ENCODE assay signal across 26 cellular contexts in genomic region chr4:69750346-69750745, GRCh38. TPM values are rescaled to one million over a fixed set of nuclear protein-coding genes. Genes with fewer than 3 reads are reported as not detected.
A peak's percentile ranks its signal among the peaks of the same experiment; 100 is the strongest.
DNase-seq lines count a peak whose midpoint lies in the region; ATAC-seq, FAIRE-seq and TF ChIP-seq lines count a peak whose summit lies in the region.
"Had no signal": no experiment of that assay in that cellular context is flagged by ENCODE, and none has a peak within 500 bp of the region (broad histone marks: within the 10 kb centered on the region; RNA-seq: fewer than 3 reads in every experiment).

No MANE protein-coding gene starts in this region.

- H3K27me3 Mint-ChIP-seq in MCF 10A (ENCODE audit: insufficient read depth, unreplicated experiment) = no peaks in the 10 kb centered on the region
- H3K27me3 Mint-ChIP-seq: activated CD4-positive, alpha-beta T cell treated with anti-CD3 and anti-CD28 coated beads for 36 hours; IgD-negative memory B cell; naive B cell had no signal

- DNase-seq in MCF 10A (ENCODE audit: unreplicated experiment) (peak; percentile 59), breast epithelium (ENCODE audit: low spot score in 2 of 2) (no peak), bronchial epithelial cell (ENCODE audit: low read depth) (peak; percentile 81), foreskin keratinocyte (peak; percentile 61 to 81), upper lobe of right lung (no peak), brain microvascular endothelial cell (no peak), T-helper 9 cell (no peak)
- DNase-seq: activated CD4-positive, alpha-beta T cell treated with anti-CD3 and anti-CD28 coated beads for 36 hours; activated CD8-positive, alpha-beta memory T cell treated with anti-CD3 and anti-CD28 coated beads for 24 hours; activated gamma-delta T cell treated with Interleukin-2 at 50 U/mL for 16 hours; effector memory CD4-positive, alpha-beta T cell; hypothalamus; immature natural killer cell; left lung; naive B cell; NCI-H2029 treated with DMSO at 0.1 percent for 48 hours; NCI-H2227 treated with DMSO at 0.1 percent for 48 hours; NCI-H69; nucleus accumbens; psoas muscle; stimulated activated naive CD8-positive, alpha-beta T cell treated with anti-CD3 and anti-CD28 coated beads, Interleukin-15, Interleukin-2, amounts not matched to agents 100 U/mL and 50 U/mL, for 24 hours had no signal

- H3K4me1 ChIP-seq in breast epithelium (no peaks in the 10 kb centered on the region), foreskin keratinocyte (peaks cover 24% of the 10 kb centered on the region), upper lobe of right lung (peaks cover 11% of the 10 kb centered on the region)
- H3K4me1 ChIP-seq: esophagus muscularis mucosa, HAP-1, psoas muscle had no signal

- H3K9me3 Mint-ChIP-seq in MCF 10A (ENCODE audit: unreplicated experiment) = peaks cover 11% of the 10 kb centered on the region

- H3K27ac ChIP-seq in breast epithelium (no peak overlapping the region), foreskin keratinocyte (no peak overlapping the region), upper lobe of right lung (peak overlapping the region; percentile 34), brain microvascular endothelial cell (no peak overlapping the region)
- H3K27ac ChIP-seq: esophagus muscularis mucosa, psoas muscle, thoracic aorta had no signal

- H3K36me3 Mint-ChIP-seq in MCF 10A (ENCODE audit: insufficient read depth, unreplicated experiment) = no peaks in the 10 kb centered on the region
- H3K36me3 Mint-ChIP-seq: IgD-negative memory B cell, naive B cell had no signal

- FAIRE-seq in bronchial epithelial cell (lab: Jason Lieb, UNC) = no peak

- TF ChIP-seq POLR2A in breast epithelium (IDR thresholded peaks at IDR 0.05) = no peak

- no peak overlapping the region for H3K4me3 Mint-ChIP-seq in MCF 10A (ENCODE audit: unreplicated experiment)
- H3K4me3 Mint-ChIP-seq: activated CD4-positive, alpha-beta T cell treated with anti-CD3 and anti-CD28 coated beads for 36 hours; IgD-negative memory B cell; immature natural killer cell; naive B cell had no signal

- peak overlapping the region; percentile 76 for H3K27ac Mint-ChIP-seq in MCF 10A (ENCODE audit: low read depth, unreplicated experiment)
- H3K27ac Mint-ChIP-seq: activated CD4-positive, alpha-beta T cell treated with anti-CD3 and anti-CD28 coated beads for 36 hours; IgD-negative memory B cell; immature natural killer cell; naive B cell had no signal

- H3K27me3 ChIP-seq in breast epithelium (no peaks in the 10 kb centered on the region), bronchial epithelial cell (ENCODE audit: control insufficient read depth, insufficient read depth, low read length) (no peaks in the 10 kb centered on the region), foreskin keratinocyte (no peaks in the 10 kb centered on the region), upper lobe of right lung (no peaks in the 10 kb centered on the region), brain microvascular endothelial cell (replicated peaks) (no peaks in the 10 kb centered on the region)
- H3K27me3 ChIP-seq: left lung had no signal

- intact Hi-C loops in MCF 10A (cut with micrococcal nuclease) (no loop called here), breast epithelium (cut with DNase I; ENCODE audit: low total_unique reads) (no loop called here), upper lobe of right lung (cut with DNase I) (no loop called here)

- H3K9me3 ChIP-seq in breast epithelium (no peaks in the 10 kb centered on the region), upper lobe of right lung (no peaks in the 10 kb centered on the region)
- H3K9me3 ChIP-seq: esophagus muscularis mucosa, HAP-1, left lung, psoas muscle had no signal

- BruUV-seq in MCF 10A (replicated peaks; lab: Mats Ljungman, UMichigan) = no TSS peak

- TF ChIP-seq CTCF in MCF 10A (IDR thresholded peaks at IDR 0.05; ENCODE audit: unreplicated experiment) = no peak
- TF ChIP-seq CTCF in breast epithelium (IDR thresholded peaks at IDR 0.05) = no peak
- no peak for TF ChIP-seq CTCF in bronchial epithelial cell (IDR thresholded peaks at IDR 0.05; ENCODE audit: insufficient read depth, low read length, severe bottlenecking)
- no peak for TF ChIP-seq CTCF in foreskin keratinocyte (conservative IDR thresholded peaks at IDR 0.05)
- TF ChIP-seq CTCF in upper lobe of right lung (IDR thresholded peaks at IDR 0.05) = no peak
- TF ChIP-seq CTCF in brain microvascular endothelial cell (IDR thresholded peaks at IDR 0.05; ENCODE audit: low read depth, low read length, missing control alignments) = no peak

- POLR2A ChIA-PET in MCF 10A (lab: Yijun Ruan, JAX) = interaction anchor here (1.1 to 1.6 kb wide), 2 partner anchors 14 to 42 kb away, joined by 6 read pairs; no protein-coding TSS in a partner anchor

- ATAC-seq in foreskin keratinocyte (peak; percentile 90), upper lobe of right lung (no peak), GM18519 (IDR thresholded peaks at IDR 0.05; ENCODE audit: low FRiP score, unreplicated experiment) (no peak)
- ATAC-seq: activated CD4-positive, alpha-beta T cell treated with anti-CD3 and anti-CD28 coated beads for 36 hours; psoas muscle; stimulated activated naive CD8-positive, alpha-beta T cell treated with anti-CD3 and anti-CD28 coated beads, Interleukin-15, Interleukin-2, amounts not matched to agents 100 U/mL and 50 U/mL, for 24 hours had no signal

- in situ Hi-C loops in brain microvascular endothelial cell (cut with HindIII; ENCODE audit: low pct_ligation_motif_present, low sequenced_read_pairs) = no loop called here

- H3K4me3 ChIP-seq in breast epithelium (no peak overlapping the region), bronchial epithelial cell (ENCODE audit: low read depth, low read length) (no peak overlapping the region), upper lobe of right lung (no peak overlapping the region), brain microvascular endothelial cell (ENCODE audit: low read depth, low read length) (no peak overlapping the region)
- H3K4me3 ChIP-seq: esophagus muscularis mucosa, HAP-1, left lung, psoas muscle, thoracic aorta had no signal

- peaks cover 28% of the 10 kb centered on the region for H3K4me1 Mint-ChIP-seq in MCF 10A (ENCODE audit: insufficient read depth, unreplicated experiment)
- H3K4me1 Mint-ChIP-seq: IgD-negative memory B cell, naive B cell had no signal

- no peaks in the 10 kb centered on the region for H3K36me3 ChIP-seq in breast epithelium
- no peaks in the 10 kb centered on the region for H3K36me3 ChIP-seq in bronchial epithelial cell (ENCODE audit: control insufficient read depth, insufficient read depth, low read length)
- no peaks in the 10 kb centered on the region for H3K36me3 ChIP-seq in upper lobe of right lung
- H3K36me3 ChIP-seq in brain microvascular endothelial cell (replicated peaks) = no peaks in the 10 kb centered on the region
- H3K36me3 ChIP-seq: esophagus muscularis mucosa, HAP-1, thoracic aorta had no signal

- CTCF ChIA-PET in MCF 10A (lab: Yijun Ruan, JAX) = interaction anchor here (1.4 kb wide), 1 partner anchor 73 kb away, joined by 4 read pairs; no protein-coding TSS in a partner anchor

RNA-seq across cellular contexts. Expression of gene SULT1B1, which starts 10.1 kb away (rescaled TPM):
- total RNA-seq in MCF 10A (2022) = 0.20 and 0.21 TPM in 2 replicates
- total RNA-seq in breast epithelium = 1 to 10 TPM in 2 of 3 donors, under 1 TPM in 1; 0.88 to 1.6 (median 1.4) TPM
- 0.13 and 0.26 TPM in 2 replicates for total RNA-seq in bronchial epithelial cell
- 0.07 and 2.5 TPM in 2 replicates for total RNA-seq in foreskin keratinocyte
- 0.03 and 0.71 TPM in 2 replicates for polyA plus RNA-seq in foreskin keratinocyte
- 9.2 TPM for total RNA-seq in upper lobe of right lung

Comparison
In these comparisons a context has a peak if more than half of its experiments do, and no peak if none do; other contexts are left out.
1. DNase-seq: peak in MCF 10A (single experiment), bronchial epithelial cell (single experiment) and foreskin keratinocyte (2 of 2); none in breast epithelium (0 of 2), upper lobe of right lung (single experiment), brain microvascular endothelial cell (single experiment) and T-helper 9 cell (single experiment).